ENCODE assay signal across 9 cellular contexts in the genomic region with DNA sequence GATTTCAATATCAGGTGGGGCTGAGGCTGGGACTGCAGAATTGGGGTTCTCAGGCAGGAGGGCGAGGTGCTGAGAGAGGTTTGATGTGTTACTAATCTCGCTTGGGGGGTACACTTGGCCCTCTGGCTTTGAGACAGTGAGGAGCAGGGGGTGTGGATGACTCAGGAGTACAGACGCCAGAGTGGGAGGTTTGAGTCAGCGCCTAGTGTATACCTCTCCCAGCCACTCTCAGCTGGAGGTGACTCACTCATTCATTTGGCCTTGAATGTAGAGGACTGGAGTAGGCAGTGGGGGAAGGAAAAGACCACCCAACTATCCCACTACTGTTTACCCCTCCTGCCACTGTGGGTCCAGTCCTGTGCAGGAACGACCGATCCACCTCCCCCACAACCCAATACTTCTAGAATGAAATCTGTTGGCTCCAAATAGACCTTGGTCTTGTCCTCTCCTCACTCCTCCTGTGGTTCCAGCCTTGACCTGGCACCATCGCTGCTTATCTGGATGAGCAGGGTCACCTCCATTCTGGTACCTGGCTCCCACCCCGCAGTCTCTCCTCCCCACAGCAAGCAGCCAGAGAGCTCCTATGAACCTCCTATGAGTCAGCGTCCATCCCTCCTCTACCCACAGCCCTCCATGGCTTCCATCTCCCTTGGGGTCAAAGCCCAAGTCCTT. TPM values are rescaled to one million over a fixed set of nuclear protein-coding genes. Genes with fewer than 3 reads are reported as not detected.
DNase-seq lines count a peak whose midpoint lies in the region; ATAC-seq and TF ChIP-seq lines count a peak whose summit lies in the region.
"Had no signal": no experiment of that assay in that cellular context is flagged by ENCODE, and none has a peak within 500 bp of the region (broad histone marks: within the 10 kb centered on the region; RNA-seq: fewer than 3 reads in every experiment).

No MANE protein-coding gene starts in this region.

- DNase-seq in activated CD4-positive, alpha-beta memory T cell treated with anti-CD3 and anti-CD28 coated beads for 36 hours = peak; percentile 71
- DNase-seq in activated CD4-positive, alpha-beta memory T cell treated with anti-CD3 and anti-CD28 coated beads, Interleukin-2, amount 10 ng/mL, durations not matched to agents 7 days and 5 days = no peak
- peak; percentile 46 to 62 for DNase-seq in activated T-cell treated with anti-CD3 and anti-CD28 coated beads, Interleukin-2, amount 50 U/mL, for 72 hours
- peak; percentile 57 for DNase-seq in kidney tubule cell (ENCODE audit: low spot score)
- DNase-seq in SW 1271 (lab: John Stamatoyannopoulos, UW) = no peak
- no peak for DNase-seq in uterus

- no peaks in the 10 kb centered on the region for H3K36me3 Mint-ChIP-seq in activated CD4-positive, alpha-beta memory T cell treated with anti-CD3 and anti-CD28 coated beads for 36 hours
- no peaks in the 10 kb centered on the region for H3K36me3 Mint-ChIP-seq in activated CD4-positive, alpha-beta memory T cell treated with anti-CD3 and anti-CD28 coated beads, Interleukin-2, amount 10 ng/mL, durations not matched to agents 7 days and 5 days (ENCODE audit: low read depth)
- H3K36me3 Mint-ChIP-seq in activated T-cell treated with anti-CD3 and anti-CD28 coated beads, Interleukin-2, amount 50 U/mL, for 72 hours (ENCODE audit: insufficient read depth in 2 of 2) = peaks cover 0 to 2% of the 10 kb centered on the region in 2 donors
- no peaks in the 10 kb centered on the region for H3K36me3 Mint-ChIP-seq in stimulated activated memory B cell treated with anti-CD40 and anti-IgM and Interleukin-4, amounts not matched to agents 10 μg/mL and 1 μg/mL and 100 μg/mL, for 72 hours

- ATAC-seq in activated T-cell treated with anti-CD3 and anti-CD28 coated beads, Interleukin-2, amount 50 U/mL, for 72 hours (replicated peaks in 1 of 2) = peak; percentile 99 to 100
- peak; percentile 39 for ATAC-seq in stimulated activated memory B cell treated with anti-CD40 and anti-IgM and Interleukin-4, amounts not matched to agents 10 μg/mL and 1 μg/mL and 100 μg/mL, for 72 hours
- ATAC-seq in HG02571 (IDR thresholded peaks at IDR 0.05; ENCODE audit: unreplicated experiment) = no peak

- H3K9me3 Mint-ChIP-seq in activated CD4-positive, alpha-beta memory T cell treated with anti-CD3 and anti-CD28 coated beads for 36 hours = no peaks in the 10 kb centered on the region
- H3K9me3 Mint-ChIP-seq in activated CD4-positive, alpha-beta memory T cell treated with anti-CD3 and anti-CD28 coated beads, Interleukin-2, amount 10 ng/mL, durations not matched to agents 7 days and 5 days = no peaks in the 10 kb centered on the region
- peaks cover 0 to 2% of the 10 kb centered on the region in 2 donors for H3K9me3 Mint-ChIP-seq in activated T-cell treated with anti-CD3 and anti-CD28 coated beads, Interleukin-2, amount 50 U/mL, for 72 hours
- peaks cover 7% of the 10 kb centered on the region for H3K9me3 Mint-ChIP-seq in stimulated activated memory B cell treated with anti-CD40 and anti-IgM and Interleukin-4, amounts not matched to agents 10 μg/mL and 1 μg/mL and 100 μg/mL, for 72 hours

- peaks cover 15% of the 10 kb centered on the region for H3K27me3 Mint-ChIP-seq in activated CD4-positive, alpha-beta memory T cell treated with anti-CD3 and anti-CD28 coated beads for 36 hours
- H3K27me3 Mint-ChIP-seq in activated CD4-positive, alpha-beta memory T cell treated with anti-CD3 and anti-CD28 coated beads, Interleukin-2, amount 10 ng/mL, durations not matched to agents 7 days and 5 days = no peaks in the 10 kb centered on the region
- H3K27me3 Mint-ChIP-seq in activated T-cell treated with anti-CD3 and anti-CD28 coated beads, Interleukin-2, amount 50 U/mL, for 72 hours (ENCODE audit: low read depth) = peaks cover 44% of the 10 kb centered on the region
- H3K27me3 Mint-ChIP-seq in stimulated activated memory B cell treated with anti-CD40 and anti-IgM and Interleukin-4, amounts not matched to agents 10 μg/mL and 1 μg/mL and 100 μg/mL, for 72 hours = peaks cover 30% of the 10 kb centered on the region

- no peak overlapping the region for H3K4me3 ChIP-seq in uterus

- H3K9me3 ChIP-seq in uterus = no peaks in the 10 kb centered on the region

- peaks cover 8% of the 10 kb centered on the region for H3K4me1 Mint-ChIP-seq in activated CD4-positive, alpha-beta memory T cell treated with anti-CD3 and anti-CD28 coated beads for 36 hours (ENCODE audit: low read depth)
- H3K4me1 Mint-ChIP-seq in activated CD4-positive, alpha-beta memory T cell treated with anti-CD3 and anti-CD28 coated beads, Interleukin-2, amount 10 ng/mL, durations not matched to agents 7 days and 5 days = no peaks in the 10 kb centered on the region
- peaks cover 16% of the 10 kb centered on the region for H3K4me1 Mint-ChIP-seq in activated T-cell treated with anti-CD3 and anti-CD28 coated beads, Interleukin-2, amount 50 U/mL, for 72 hours (ENCODE audit: low read depth)
- H3K4me1 Mint-ChIP-seq in stimulated activated memory B cell treated with anti-CD40 and anti-IgM and Interleukin-4, amounts not matched to agents 10 μg/mL and 1 μg/mL and 100 μg/mL, for 72 hours = no peaks in the 10 kb centered on the region

- no peaks in the 10 kb centered on the region for H3K4me1 ChIP-seq in uterus

- H3K27me3 ChIP-seq in uterus = peaks cover 0 to 4% of the 10 kb centered on the region in 2 donors

- no peak overlapping the region for H3K27ac ChIP-seq in uterus
- H3K27ac ChIP-seq: C4-2B had no signal

- H3K36me3 ChIP-seq in uterus = no peaks in the 10 kb centered on the region

- intact Hi-C loops in activated CD4-positive, alpha-beta memory T cell treated with anti-CD3 and anti-CD28 coated beads for 36 hours (cut with micrococcal nuclease) = no loop called here
- intact Hi-C loops in uterus (cut with DNase I; ENCODE audit: low total_unique reads) = no loop called here

- CTCF ChIA-PET in activated CD4-positive, alpha-beta memory T cell treated with anti-CD3 and anti-CD28 coated beads for 36 hours (lab: Charles Lee) = no interaction called here
- CTCF ChIA-PET in activated CD4-positive, alpha-beta memory T cell treated with anti-CD3 and anti-CD28 coated beads, Interleukin-2, amount 10 ng/mL, durations not matched to agents 7 days and 5 days (lab: Charles Lee) = no interaction called here

- no peak for TF ChIP-seq POLR2A in uterus (IDR thresholded peaks at IDR 0.05)

- no peak overlapping the region for H3K4me3 Mint-ChIP-seq in activated CD4-positive, alpha-beta memory T cell treated with anti-CD3 and anti-CD28 coated beads for 36 hours
- no peak overlapping the region for H3K4me3 Mint-ChIP-seq in activated CD4-positive, alpha-beta memory T cell treated with anti-CD3 and anti-CD28 coated beads, Interleukin-2, amount 10 ng/mL, durations not matched to agents 7 days and 5 days
- peak overlapping the region in 1 of 2 donors; percentile 15 for H3K4me3 Mint-ChIP-seq in activated T-cell treated with anti-CD3 and anti-CD28 coated beads, Interleukin-2, amount 50 U/mL, for 72 hours
- no peak overlapping the region for H3K4me3 Mint-ChIP-seq in stimulated activated memory B cell treated with anti-CD40 and anti-IgM and Interleukin-4, amounts not matched to agents 10 μg/mL and 1 μg/mL and 100 μg/mL, for 72 hours

- no peak overlapping the region for H3K27ac Mint-ChIP-seq in activated CD4-positive, alpha-beta memory T cell treated with anti-CD3 and anti-CD28 coated beads for 36 hours
- H3K27ac Mint-ChIP-seq in activated CD4-positive, alpha-beta memory T cell treated with anti-CD3 and anti-CD28 coated beads, Interleukin-2, amount 10 ng/mL, durations not matched to agents 7 days and 5 days = no peak overlapping the region
- H3K27ac Mint-ChIP-seq in activated T-cell treated with anti-CD3 and anti-CD28 coated beads, Interleukin-2, amount 50 U/mL, for 72 hours = no peak overlapping the region
- no peak overlapping the region for H3K27ac Mint-ChIP-seq in stimulated activated memory B cell treated with anti-CD40 and anti-IgM and Interleukin-4, amounts not matched to agents 10 μg/mL and 1 μg/mL and 100 μg/mL, for 72 hours

- POLR2A ChIA-PET in activated CD4-positive, alpha-beta memory T cell treated with anti-CD3 and anti-CD28 coated beads for 36 hours (lab: Charles Lee) = no interaction called here
- POLR2A ChIA-PET in activated CD4-positive, alpha-beta memory T cell treated with anti-CD3 and anti-CD28 coated beads, Interleukin-2, amount 10 ng/mL, durations not matched to agents 7 days and 5 days (lab: Charles Lee) = interaction anchor here (1.0 kb wide), 1 partner anchor 32 kb away, joined by 3 read pairs; no protein-coding TSS in a partner anchor

- TF ChIP-seq CTCF in uterus (IDR thresholded peaks at IDR 0.05) = no peak

RNA-seq across cellular contexts. Expression of gene ZNRF4, which starts 20.1 kb away (rescaled TPM):
- total RNA-seq in activated CD4-positive, alpha-beta memory T cell treated with anti-CD3 and anti-CD28 coated beads for 36 hours = not detected
- total RNA-seq in activated CD4-positive, alpha-beta memory T cell treated with anti-CD3 and anti-CD28 coated beads, Interleukin-2, amount 10 ng/mL, durations not matched to agents 7 days and 5 days = not detected
- not detected for total RNA-seq in activated T-cell treated with anti-CD3 and anti-CD28 coated beads, Interleukin-2, amount 50 U/mL, for 72 hours
- total RNA-seq in uterus = not detected

Comparison
In these comparisons a context has a peak if more than half of its experiments do, and no peak if none do; other contexts are left out.
1. DNase-seq: peak in activated CD4-positive, alpha-beta memory T cell treated with anti-CD3 and anti-CD28 coated beads for 36 hours (single experiment), activated T-cell treated with anti-CD3 and anti-CD28 coated beads, Interleukin-2, amount 50 U/mL, for 72 hours (2 of 2) and kidney tubule cell (single experiment); none in activated CD4-positive, alpha-beta memory T cell treated with anti-CD3 and anti-CD28 coated beads, Interleukin-2, amount 10 ng/mL, durations not matched to agents 7 days and 5 days (single experiment), SW 1271 (0 of 2) and uterus (0 of 2).